23 cellular contexts compared by ENCODE assay signal in the genomic region with DNA sequence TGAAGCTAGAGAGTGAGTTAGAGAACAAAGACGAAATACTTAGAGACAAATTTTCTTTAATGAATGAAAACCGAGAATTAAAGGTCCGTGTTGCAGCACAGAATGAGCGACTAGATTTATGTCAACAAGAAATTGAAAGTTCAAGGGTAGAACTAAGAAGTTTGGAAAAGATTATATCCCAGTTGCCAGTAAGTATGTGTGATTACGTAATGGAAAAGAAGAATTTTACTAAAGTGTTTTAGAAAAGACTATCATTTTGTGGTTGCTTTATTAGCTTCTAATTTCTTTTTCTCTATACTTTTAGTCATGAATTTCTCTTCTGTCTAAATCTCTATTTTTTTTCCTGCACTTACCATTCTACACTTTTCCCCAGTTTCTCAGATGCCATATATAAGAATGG.
"Had no signal": no experiment of that assay in that cellular context is flagged by ENCODE, and none has a peak within 500 bp of the region (broad histone marks: within the 10 kb centered on the region; RNA-seq: fewer than 3 reads in every experiment).

No MANE protein-coding gene starts in this region.

- H3K4me3 ChIP-seq: gastrocnemius medialis, left ventricle myocardium inferior, lung, neural progenitor cell, pancreas, smooth muscle cell, suprapubic skin, thyroid gland had no signal

- H3K9me3 ChIP-seq: gastrocnemius medialis, left ventricle myocardium inferior, pancreas, suprapubic skin, thyroid gland had no signal

- H2AFZ ChIP-seq: neural progenitor cell had no signal

- ATAC-seq: gastrocnemius medialis; natural killer cell treated with Interleukin-12 subunit alpha and Interleukin-12 subunit beta and Interleukin-15 and Interleukin-18, amount 100 ng/mL, for 72 hours; pancreas; right cardiac atrium; stimulated activated effector memory CD8-positive, alpha-beta T cell treated with anti-CD3 and anti-CD28 coated beads, Interleukin-12 subunit alpha, Interleukin-12 subunit beta, amount 100 ng/mL, for 72 hours; stimulated activated naive CD8-positive, alpha-beta T cell treated with anti-CD3 and anti-CD28 coated beads, Interleukin-15, Interleukin-2, amounts not matched to agents 100 U/mL and 50 U/mL, for 24 hours had no signal

- H3K4me2 ChIP-seq: neural progenitor cell, smooth muscle cell had no signal

- DNase-seq: dermis blood vessel endothelial cell; erythroblast; gastrocnemius medialis; left ventricle myocardium inferior; mesenchymal stem cell; midbrain; nucleus accumbens; pancreas; right cardiac atrium; stimulated activated CD4-positive, alpha-beta T cell treated with anti-CD3 and anti-CD28 coated beads, Interleukin-4, amount 100 ng/mL, for 1 hour; stimulated activated CD8-positive, alpha-beta memory T cell treated with anti-CD3 and anti-CD28 coated beads, Interleukin-4, amount 100 ng/mL, for 48 hours; stimulated activated naive CD8-positive, alpha-beta T cell treated with anti-CD3 and anti-CD28 coated beads, Interleukin-15, Interleukin-2, amounts not matched to agents 100 U/mL and 50 U/mL, for 24 hours; thyroid gland had no signal

- H3K36me3 ChIP-seq: left ventricle myocardium inferior, pancreas, suprapubic skin, thyroid gland had no signal

- H3K27ac ChIP-seq: gastrocnemius medialis, left ventricle myocardium inferior, neural progenitor cell, pancreas, suprapubic skin, thyroid gland had no signal

- H3K4me1 ChIP-seq: gastrocnemius medialis, left ventricle myocardium inferior, neural progenitor cell, pancreas, suprapubic skin, thyroid gland had no signal

- H3K27me3 ChIP-seq: gastrocnemius medialis, neural progenitor cell, pancreas, suprapubic skin, thyroid gland had no signal

- FAIRE-seq: colon, endothelial cell of umbilical vein, keratinocyte, pancreas, urothelium cell line had no signal

- H3K9ac ChIP-seq: neural progenitor cell had no signal
